ENCODE assay signal across 1 cellular context in the genomic region with DNA sequence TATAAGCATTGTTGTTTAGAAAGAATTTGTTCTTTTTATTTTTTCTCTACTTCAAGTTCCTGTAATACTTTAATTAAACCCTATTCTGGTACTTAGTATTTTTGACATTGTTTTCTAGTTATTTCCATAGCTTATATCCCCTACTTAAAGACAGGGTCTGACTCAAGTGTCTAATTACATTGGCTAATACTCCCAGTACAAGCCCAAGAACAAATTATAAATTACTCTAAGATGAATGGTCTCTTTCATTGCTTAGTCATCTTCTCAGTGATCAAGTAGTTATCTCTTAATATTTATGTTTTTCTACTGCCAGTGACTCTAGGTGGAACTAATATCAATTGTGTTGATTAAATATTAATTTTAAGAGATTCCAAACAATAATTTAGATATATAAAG.
A peak's percentile ranks its signal among the peaks of the same experiment; 100 is the strongest.
TF ChIP-seq lines count a peak whose summit lies in the region.

No MANE protein-coding gene starts in this region.

TF ChIP-seq in A549, 52 proteins besides CTCF, POLR2A, EP300 and RAD21:
- no peak for TF ChIP-seq ESRRA (IDR thresholded peaks at IDR 0.05; ENCODE audit: borderline replicate concordance, low read length)
- TF ChIP-seq CHD4 (IDR thresholded peaks at IDR 0.05; ENCODE audit: borderline replicate concordance): no peak
- TF ChIP-seq BHLHE40 (IDR thresholded peaks at IDR 0.05; ENCODE audit: low read depth, low read length): no peak
- no peak for TF ChIP-seq EHMT2 (IDR thresholded peaks at IDR 0.05; ENCODE audit: low read depth)
- no peak for TF ChIP-seq SMC3 (IDR thresholded peaks at IDR 0.05)
- no peak for TF ChIP-seq EHF (CRISPR knock-in tag; IDR thresholded peaks at IDR 0.05)
- no peak for TF ChIP-seq SREBF2 (IDR thresholded peaks at IDR 0.05)
- TF ChIP-seq FOSL2 (IDR thresholded peaks at IDR 0.05): no peak
- peak; percentile 16; the same call in 1 of the 2 replicates for TF ChIP-seq FOSL2 (CRISPR knock-in tag; IDR thresholded peaks at IDR 0.05)
- TF ChIP-seq, protein P1, sequence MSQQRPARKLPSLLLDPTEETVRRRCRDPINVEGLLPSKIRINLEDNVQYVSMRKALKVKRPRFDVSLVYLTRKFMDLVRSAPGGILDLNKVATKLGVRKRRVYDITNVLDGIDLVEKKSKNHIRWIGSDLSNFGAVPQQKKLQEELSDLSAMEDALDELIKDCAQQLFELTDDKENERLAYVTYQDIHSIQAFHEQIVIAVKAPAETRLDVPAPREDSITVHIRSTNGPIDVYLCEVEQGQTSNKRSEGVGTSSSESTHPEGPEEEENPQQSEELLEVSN (IDR thresholded peaks at IDR 0.05; ENCODE audit: borderline replicate concordance, low read depth): no peak
